ENCODE assay signal across 1 cellular context in the genomic region with DNA sequence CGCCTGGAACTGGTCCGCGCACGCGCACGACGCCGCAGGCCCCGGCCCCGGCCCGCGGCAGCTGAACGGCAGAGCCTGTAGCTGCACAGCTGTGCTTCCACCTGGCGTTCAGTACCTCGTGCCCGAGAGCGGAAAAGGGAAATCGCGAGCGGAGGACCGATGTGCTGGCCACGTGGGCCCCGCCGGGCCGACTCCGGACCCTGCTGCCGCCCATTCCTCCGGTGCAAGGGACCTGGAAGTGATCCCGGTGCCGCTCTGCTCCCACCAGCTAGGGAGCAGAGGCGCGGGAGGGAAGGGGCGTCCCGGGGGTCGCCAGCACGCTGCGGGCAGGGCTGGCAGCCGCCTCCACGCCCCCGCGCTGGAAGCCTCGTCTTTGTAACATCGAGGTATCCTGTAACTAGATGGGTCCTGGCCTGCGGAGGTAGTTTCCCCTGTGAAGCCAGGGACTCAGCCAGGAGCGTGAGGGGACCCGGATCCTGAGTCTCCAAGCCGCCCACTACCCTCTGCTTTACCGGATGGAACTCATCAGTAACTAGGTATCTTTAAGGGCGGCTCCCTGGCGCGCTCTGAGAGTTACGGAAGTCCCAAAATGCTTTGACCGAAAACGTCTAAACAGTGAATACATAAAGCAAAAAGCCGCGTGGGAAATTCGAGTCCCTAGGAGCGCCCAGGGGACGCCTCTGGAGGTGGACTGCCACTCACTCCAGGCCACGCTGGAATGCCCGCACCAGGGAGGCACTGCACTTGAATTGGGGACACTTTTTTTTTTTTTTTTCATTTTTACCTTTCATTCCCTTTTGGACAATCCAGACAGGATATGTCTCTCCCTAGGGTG.
A peak's percentile ranks its signal among the peaks of the same experiment; 100 is the strongest.
TF ChIP-seq lines count a peak whose summit lies in the region.

No MANE protein-coding gene starts in this region.

TF ChIP-seq in K562, 482 proteins besides CTCF, POLR2A, EP300 and RAD21 (continued from another document and continues in another):
- TF ChIP-seq POLR3A (IDR thresholded peaks at IDR 0.05; ENCODE audit: borderline replicate concordance, extremely low read depth, insufficient read depth, insufficient read length) (no peak), MEF2D (tag; conservative IDR thresholded peaks at IDR 0.05; ENCODE audit: low read depth) (no peak), MAZ (CRISPR knock-in tag; conservative IDR thresholded peaks at IDR 0.05 in 1 of 2, IDR thresholded peaks at IDR 0.05 in 1 of 2) (peak; percentile 37 to 53; a peak in 3 of 4 replicates), CCAR2 (IDR thresholded peaks at IDR 0.05; ENCODE audit: low read depth, low read length) (no peak), MED1 (CRISPR knock-in tag; IDR thresholded peaks at IDR 0.05; ENCODE audit: borderline replicate concordance) (no peak), PRMT5 (CRISPR knock-in tag; IDR thresholded peaks at IDR 0.05) (0 out of 2 replicates have a peak, but pooled peaks have one; percentile 47), ARNT (IDR thresholded peaks at IDR 0.05) (no peak), RFX1 (IDR thresholded peaks at IDR 0.05) (no peak), NR2F6 (CRISPR knock-in tag; IDR thresholded peaks at IDR 0.05) (no peak), KLF6 (CRISPR knock-in tag; IDR thresholded peaks at IDR 0.05; ENCODE audit: borderline replicate concordance) (no peak), MIER1 (IDR thresholded peaks at IDR 0.05; ENCODE audit: low read depth) (no peak; the same call in 1 of the 2 replicates), NR1H2 (CRISPR knock-in tag; IDR thresholded peaks at IDR 0.05) (no peak; the same call in 1 of the 2 replicates), ZNF589 (CRISPR knock-in tag; IDR thresholded peaks at IDR 0.05; ENCODE audit: low read depth) (no peak; the same call in 1 of the 2 replicates), KLF16 (IDR thresholded peaks at IDR 0.05) (no peak), ELF1 (tag; IDR thresholded peaks at IDR 0.05) (peak; percentile 59), SMC3 (conservative IDR thresholded peaks at IDR 0.05; ENCODE audit: insufficient read depth, low read depth, low read length) (no peak), HDAC3 (IDR thresholded peaks at IDR 0.05; ENCODE audit: borderline replicate concordance, partially characterized antibody) (no peak), PHF21A (IDR thresholded peaks at IDR 0.05; ENCODE audit: borderline replicate concordance, low read depth) (no peak), ZNF696 (CRISPR knock-in tag; conservative IDR thresholded peaks at IDR 0.05) (no peak), ZNF253 (CRISPR knock-in tag; conservative IDR thresholded peaks at IDR 0.05) (no peak), ZNF12 (CRISPR knock-in tag; IDR thresholded peaks at IDR 0.05) (no peak), YBX1 (IDR thresholded peaks at IDR 0.05) (no peak), HNRNPK (IDR thresholded peaks at IDR 0.05; ENCODE audit: low read depth, low read length, poor library complexity, severe bottlenecking) (peak; percentile 24)
- TF ChIP-seq, protein P1, sequence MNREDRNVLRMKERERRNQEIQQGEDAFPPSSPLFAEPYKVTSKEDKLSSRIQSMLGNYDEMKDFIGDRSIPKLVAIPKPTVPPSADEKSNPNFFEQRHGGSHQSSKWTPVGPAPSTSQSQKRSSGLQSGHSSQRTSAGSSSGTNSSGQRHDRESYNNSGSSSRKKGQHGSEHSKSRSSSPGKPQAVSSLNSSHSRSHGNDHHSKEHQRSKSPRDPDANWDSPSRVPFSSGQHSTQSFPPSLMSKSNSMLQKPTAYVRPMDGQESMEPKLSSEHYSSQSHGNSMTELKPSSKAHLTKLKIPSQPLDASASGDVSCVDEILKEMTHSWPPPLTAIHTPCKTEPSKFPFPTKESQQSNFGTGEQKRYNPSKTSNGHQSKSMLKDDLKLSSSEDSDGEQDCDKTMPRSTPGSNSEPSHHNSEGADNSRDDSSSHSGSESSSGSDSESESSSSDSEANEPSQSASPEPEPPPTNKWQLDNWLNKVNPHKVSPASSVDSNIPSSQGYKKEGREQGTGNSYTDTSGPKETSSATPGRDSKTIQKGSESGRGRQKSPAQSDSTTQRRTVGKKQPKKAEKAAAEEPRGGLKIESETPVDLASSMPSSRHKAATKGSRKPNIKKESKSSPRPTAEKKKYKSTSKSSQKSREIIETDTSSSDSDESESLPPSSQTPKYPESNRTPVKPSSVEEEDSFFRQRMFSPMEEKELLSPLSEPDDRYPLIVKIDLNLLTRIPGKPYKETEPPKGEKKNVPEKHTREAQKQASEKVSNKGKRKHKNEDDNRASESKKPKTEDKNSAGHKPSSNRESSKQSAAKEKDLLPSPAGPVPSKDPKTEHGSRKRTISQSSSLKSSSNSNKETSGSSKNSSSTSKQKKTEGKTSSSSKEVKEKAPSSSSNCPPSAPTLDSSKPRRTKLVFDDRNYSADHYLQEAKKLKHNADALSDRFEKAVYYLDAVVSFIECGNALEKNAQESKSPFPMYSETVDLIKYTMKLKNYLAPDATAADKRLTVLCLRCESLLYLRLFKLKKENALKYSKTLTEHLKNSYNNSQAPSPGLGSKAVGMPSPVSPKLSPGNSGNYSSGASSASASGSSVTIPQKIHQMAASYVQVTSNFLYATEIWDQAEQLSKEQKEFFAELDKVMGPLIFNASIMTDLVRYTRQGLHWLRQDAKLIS (CRISPR knock-in tag; IDR thresholded peaks at IDR 0.05): peak; percentile 87; the same call in 1 of the 2 replicates
- TF ChIP-seq, protein P2, sequence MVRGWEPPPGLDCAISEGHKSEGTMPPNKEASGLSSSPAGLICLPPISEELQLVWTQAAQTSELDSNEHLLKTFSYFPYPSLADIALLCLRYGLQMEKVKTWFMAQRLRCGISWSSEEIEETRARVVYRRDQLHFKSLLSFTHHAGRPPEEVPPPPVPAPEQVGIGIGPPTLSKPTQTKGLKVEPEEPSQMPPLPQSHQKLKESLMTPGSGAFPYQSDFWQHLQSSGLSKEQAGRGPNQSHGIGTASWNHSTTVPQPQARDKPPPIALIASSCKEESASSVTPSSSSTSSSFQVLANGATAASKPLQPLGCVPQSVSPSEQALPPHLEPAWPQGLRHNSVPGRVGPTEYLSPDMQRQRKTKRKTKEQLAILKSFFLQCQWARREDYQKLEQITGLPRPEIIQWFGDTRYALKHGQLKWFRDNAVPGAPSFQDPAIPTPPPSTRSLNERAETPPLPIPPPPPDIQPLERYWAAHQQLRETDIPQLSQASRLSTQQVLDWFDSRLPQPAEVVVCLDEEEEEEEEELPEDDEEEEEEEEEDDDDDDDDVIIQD (CRISPR knock-in tag; IDR thresholded peaks at IDR 0.05): 0 out of 2 replicates have a peak, but pooled peaks have one; percentile 28
- TF ChIP-seq, protein P3, sequence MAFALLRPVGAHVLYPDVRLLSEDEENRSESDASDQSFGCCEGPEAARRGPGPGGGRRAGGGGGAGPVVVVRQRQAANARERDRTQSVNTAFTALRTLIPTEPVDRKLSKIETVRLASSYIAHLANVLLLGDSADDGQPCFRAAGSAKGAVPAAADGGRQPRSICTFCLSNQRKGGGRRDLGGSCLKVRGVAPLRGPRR (CRISPR knock-in tag; IDR thresholded peaks at IDR 0.05): no peak
- TF ChIP-seq, protein P4, sequence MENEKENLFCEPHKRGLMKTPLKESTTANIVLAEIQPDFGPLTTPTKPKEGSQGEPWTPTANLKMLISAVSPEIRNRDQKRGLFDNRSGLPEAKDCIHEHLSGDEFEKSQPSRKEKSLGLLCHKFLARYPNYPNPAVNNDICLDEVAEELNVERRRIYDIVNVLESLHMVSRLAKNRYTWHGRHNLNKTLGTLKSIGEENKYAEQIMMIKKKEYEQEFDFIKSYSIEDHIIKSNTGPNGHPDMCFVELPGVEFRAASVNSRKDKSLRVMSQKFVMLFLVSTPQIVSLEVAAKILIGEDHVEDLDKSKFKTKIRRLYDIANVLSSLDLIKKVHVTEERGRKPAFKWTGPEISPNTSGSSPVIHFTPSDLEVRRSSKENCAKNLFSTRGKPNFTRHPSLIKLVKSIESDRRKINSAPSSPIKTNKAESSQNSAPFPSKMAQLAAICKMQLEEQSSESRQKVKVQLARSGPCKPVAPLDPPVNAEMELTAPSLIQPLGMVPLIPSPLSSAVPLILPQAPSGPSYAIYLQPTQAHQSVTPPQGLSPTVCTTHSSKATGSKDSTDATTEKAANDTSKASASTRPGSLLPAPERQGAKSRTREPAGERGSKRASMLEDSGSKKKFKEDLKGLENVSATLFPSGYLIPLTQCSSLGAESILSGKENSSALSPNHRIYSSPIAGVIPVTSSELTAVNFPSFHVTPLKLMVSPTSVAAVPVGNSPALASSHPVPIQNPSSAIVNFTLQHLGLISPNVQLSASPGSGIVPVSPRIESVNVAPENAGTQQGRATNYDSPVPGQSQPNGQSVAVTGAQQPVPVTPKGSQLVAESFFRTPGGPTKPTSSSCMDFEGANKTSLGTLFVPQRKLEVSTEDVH (IDR thresholded peaks at IDR 0.05; ENCODE audit: low read depth, partially characterized antibody): no peak
- TF ChIP-seq, protein P5, sequence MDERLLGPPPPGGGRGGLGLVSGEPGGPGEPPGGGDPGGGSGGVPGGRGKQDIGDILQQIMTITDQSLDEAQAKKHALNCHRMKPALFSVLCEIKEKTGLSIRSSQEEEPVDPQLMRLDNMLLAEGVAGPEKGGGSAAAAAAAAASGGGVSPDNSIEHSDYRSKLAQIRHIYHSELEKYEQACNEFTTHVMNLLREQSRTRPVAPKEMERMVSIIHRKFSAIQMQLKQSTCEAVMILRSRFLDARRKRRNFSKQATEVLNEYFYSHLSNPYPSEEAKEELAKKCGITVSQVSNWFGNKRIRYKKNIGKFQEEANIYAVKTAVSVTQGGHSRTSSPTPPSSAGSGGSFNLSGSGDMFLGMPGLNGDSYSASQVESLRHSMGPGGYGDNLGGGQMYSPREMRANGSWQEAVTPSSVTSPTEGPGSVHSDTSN (CRISPR knock-in tag; IDR thresholded peaks at IDR 0.05; ENCODE audit: low read depth): no peak
- TF ChIP-seq, protein P5 (tag; conservative IDR thresholded peaks at IDR 0.05; ENCODE audit: low read depth): no peak
- TF ChIP-seq, protein P6, sequence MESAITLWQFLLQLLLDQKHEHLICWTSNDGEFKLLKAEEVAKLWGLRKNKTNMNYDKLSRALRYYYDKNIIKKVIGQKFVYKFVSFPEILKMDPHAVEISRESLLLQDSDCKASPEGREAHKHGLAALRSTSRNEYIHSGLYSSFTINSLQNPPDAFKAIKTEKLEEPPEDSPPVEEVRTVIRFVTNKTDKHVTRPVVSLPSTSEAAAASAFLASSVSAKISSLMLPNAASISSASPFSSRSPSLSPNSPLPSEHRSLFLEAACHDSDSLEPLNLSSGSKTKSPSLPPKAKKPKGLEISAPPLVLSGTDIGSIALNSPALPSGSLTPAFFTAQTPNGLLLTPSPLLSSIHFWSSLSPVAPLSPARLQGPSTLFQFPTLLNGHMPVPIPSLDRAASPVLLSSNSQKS (CRISPR knock-in tag; IDR thresholded peaks at IDR 0.05): no peak
- TF ChIP-seq, protein P7, sequence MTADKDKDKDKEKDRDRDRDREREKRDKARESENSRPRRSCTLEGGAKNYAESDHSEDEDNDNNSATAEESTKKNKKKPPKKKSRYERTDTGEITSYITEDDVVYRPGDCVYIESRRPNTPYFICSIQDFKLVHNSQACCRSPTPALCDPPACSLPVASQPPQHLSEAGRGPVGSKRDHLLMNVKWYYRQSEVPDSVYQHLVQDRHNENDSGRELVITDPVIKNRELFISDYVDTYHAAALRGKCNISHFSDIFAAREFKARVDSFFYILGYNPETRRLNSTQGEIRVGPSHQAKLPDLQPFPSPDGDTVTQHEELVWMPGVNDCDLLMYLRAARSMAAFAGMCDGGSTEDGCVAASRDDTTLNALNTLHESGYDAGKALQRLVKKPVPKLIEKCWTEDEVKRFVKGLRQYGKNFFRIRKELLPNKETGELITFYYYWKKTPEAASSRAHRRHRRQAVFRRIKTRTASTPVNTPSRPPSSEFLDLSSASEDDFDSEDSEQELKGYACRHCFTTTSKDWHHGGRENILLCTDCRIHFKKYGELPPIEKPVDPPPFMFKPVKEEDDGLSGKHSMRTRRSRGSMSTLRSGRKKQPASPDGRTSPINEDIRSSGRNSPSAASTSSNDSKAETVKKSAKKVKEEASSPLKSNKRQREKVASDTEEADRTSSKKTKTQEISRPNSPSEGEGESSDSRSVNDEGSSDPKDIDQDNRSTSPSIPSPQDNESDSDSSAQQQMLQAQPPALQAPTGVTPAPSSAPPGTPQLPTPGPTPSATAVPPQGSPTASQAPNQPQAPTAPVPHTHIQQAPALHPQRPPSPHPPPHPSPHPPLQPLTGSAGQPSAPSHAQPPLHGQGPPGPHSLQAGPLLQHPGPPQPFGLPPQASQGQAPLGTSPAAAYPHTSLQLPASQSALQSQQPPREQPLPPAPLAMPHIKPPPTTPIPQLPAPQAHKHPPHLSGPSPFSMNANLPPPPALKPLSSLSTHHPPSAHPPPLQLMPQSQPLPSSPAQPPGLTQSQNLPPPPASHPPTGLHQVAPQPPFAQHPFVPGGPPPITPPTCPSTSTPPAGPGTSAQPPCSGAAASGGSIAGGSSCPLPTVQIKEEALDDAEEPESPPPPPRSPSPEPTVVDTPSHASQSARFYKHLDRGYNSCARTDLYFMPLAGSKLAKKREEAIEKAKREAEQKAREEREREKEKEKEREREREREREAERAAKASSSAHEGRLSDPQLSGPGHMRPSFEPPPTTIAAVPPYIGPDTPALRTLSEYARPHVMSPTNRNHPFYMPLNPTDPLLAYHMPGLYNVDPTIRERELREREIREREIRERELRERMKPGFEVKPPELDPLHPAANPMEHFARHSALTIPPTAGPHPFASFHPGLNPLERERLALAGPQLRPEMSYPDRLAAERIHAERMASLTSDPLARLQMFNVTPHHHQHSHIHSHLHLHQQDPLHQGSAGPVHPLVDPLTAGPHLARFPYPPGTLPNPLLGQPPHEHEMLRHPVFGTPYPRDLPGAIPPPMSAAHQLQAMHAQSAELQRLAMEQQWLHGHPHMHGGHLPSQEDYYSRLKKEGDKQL (CRISPR knock-in tag; IDR thresholded peaks at IDR 0.05; ENCODE audit: borderline replicate concordance): no peak
- TF ChIP-seq, protein P8, sequence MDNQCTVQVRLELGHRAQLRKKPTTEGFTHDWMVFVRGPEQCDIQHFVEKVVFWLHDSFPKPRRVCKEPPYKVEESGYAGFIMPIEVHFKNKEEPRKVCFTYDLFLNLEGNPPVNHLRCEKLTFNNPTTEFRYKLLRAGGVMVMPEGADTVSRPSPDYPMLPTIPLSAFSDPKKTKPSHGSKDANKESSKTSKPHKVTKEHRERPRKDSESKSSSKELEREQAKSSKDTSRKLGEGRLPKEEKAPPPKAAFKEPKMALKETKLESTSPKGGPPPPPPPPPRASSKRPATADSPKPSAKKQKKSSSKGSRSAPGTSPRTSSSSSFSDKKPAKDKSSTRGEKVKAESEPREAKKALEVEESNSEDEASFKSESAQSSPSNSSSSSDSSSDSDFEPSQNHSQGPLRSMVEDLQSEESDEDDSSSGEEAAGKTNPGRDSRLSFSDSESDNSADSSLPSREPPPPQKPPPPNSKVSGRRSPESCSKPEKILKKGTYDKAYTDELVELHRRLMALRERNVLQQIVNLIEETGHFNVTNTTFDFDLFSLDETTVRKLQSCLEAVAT (IDR thresholded peaks at IDR 0.05): 0 out of 4 replicates have a peak, but pooled peaks of 1 of the 2 experiments have one; percentile 12
